17 cellular contexts compared by ENCODE assay signal in genomic region chr11:104015649-104016415, GRCh38. TPM values are rescaled to one million over a fixed set of nuclear protein-coding genes. Genes with fewer than 3 reads are reported as not detected.
A peak's percentile ranks its signal among the peaks of the same experiment; 100 is the strongest.
DNase-seq lines count a peak whose midpoint lies in the region; ATAC-seq and TF ChIP-seq lines count a peak whose summit lies in the region.
"Had no signal": no experiment of that assay in that cellular context is flagged by ENCODE, and none has a peak within 500 bp of the region (broad histone marks: within the 10 kb centered on the region; RNA-seq: fewer than 3 reads in every experiment).

No MANE protein-coding gene starts in this region.

- intact Hi-C loops in ascending aorta (cut with DNase I), result no loop called here
- intact Hi-C loops in activated CD4-positive, alpha-beta memory T cell treated with anti-CD3 and anti-CD28 coated beads for 36 hours (cut with micrococcal nuclease), result no loop called here

- no peaks in the 10 kb centered on the region for H3K9me3 Mint-ChIP-seq in activated CD4-positive, alpha-beta memory T cell treated with anti-CD3 and anti-CD28 coated beads for 36 hours
- H3K9me3 Mint-ChIP-seq: natural killer cell had no signal

- H3K4me3 ChIP-seq in OCI-LY3 (ENCODE audit: low read length), result no peak overlapping the region
- H3K4me3 ChIP-seq in ascending aorta, result no peak overlapping the region

- peak overlapping the region; percentile 6 for H3K4me2 ChIP-seq in OCI-LY3 (ENCODE audit: low read length)

- H3K9ac ChIP-seq in OCI-LY3 (ENCODE audit: low read length), result no peak overlapping the region

- ATAC-seq in GM18873 (IDR thresholded peaks at IDR 0.05; ENCODE audit: low FRiP score, unreplicated experiment), result peak; percentile 86
- peak; percentile 91 for ATAC-seq in GM21576 (IDR thresholded peaks at IDR 0.05; ENCODE audit: unreplicated experiment)
- peak; percentile 95 for ATAC-seq in HG03066 (IDR thresholded peaks at IDR 0.05; ENCODE audit: low read depth, unreplicated experiment)

- CTCF ChIA-PET in activated CD4-positive, alpha-beta memory T cell treated with anti-CD3 and anti-CD28 coated beads for 36 hours (lab: Charles Lee), result no interaction called here

- TF ChIP-seq CTCF in OCI-LY3 (IDR thresholded peaks at IDR 0.05; ENCODE audit: low read depth, low read length) (no peak), ascending aorta (IDR thresholded peaks at IDR 0.05) (no peak)

- H3K27ac ChIP-seq in OCI-LY3 (ENCODE audit: low read length), result peak overlapping the region; percentile 1; the same call in 1 of the 2 replicates
- no peak overlapping the region for H3K27ac ChIP-seq in ascending aorta

- H3K4me1 ChIP-seq in OCI-LY3 (ENCODE audit: low read length) (peaks cover 18% of the 10 kb centered on the region), ascending aorta (no peaks in the 10 kb centered on the region)

- H3K9me3 ChIP-seq in OCI-LY3 (ENCODE audit: insufficient read depth, low read length) (no peaks in the 10 kb centered on the region), ascending aorta (no peaks in the 10 kb centered on the region)

- H3K36me3 ChIP-seq in OCI-LY3 (replicated peaks; ENCODE audit: low read depth, low read length) (no peaks in the 10 kb centered on the region), ascending aorta (no peaks in the 10 kb centered on the region)

- DNase-seq in ascending aorta (ENCODE audit: low spot score in 2 of 2) (no peak), NCI-H2171 (lab: John Stamatoyannopoulos, UW) (no peak), RPMI8226 (no peak)
- DNase-seq in activated CD4-positive, alpha-beta memory T cell treated with anti-CD3 and anti-CD28 coated beads for 36 hours, result no peak
- DNase-seq: activated CD4-positive, alpha-beta T cell treated with anti-CD3 and anti-CD28 coated beads for 4 hours; activated naive CD4-positive, alpha-beta T cell treated with Interleukin-2 at 50 U/mL for 16 hours; cerebellar nuclear complex; kidney; natural killer cell; NCI-H82 had no signal

- no peak overlapping the region for H3K27ac Mint-ChIP-seq in activated CD4-positive, alpha-beta memory T cell treated with anti-CD3 and anti-CD28 coated beads for 36 hours
- H3K27ac Mint-ChIP-seq: CD14-positive monocyte, type B pancreatic cell had no signal

- no peak overlapping the region for H3K4me3 Mint-ChIP-seq in activated CD4-positive, alpha-beta memory T cell treated with anti-CD3 and anti-CD28 coated beads for 36 hours
- H3K4me3 Mint-ChIP-seq: CD14-positive monocyte, natural killer cell, type B pancreatic cell had no signal

- H3K27me3 ChIP-seq in OCI-LY3 (ENCODE audit: low read depth, low read length), result no peaks in the 10 kb centered on the region
- no peaks in the 10 kb centered on the region for H3K27me3 ChIP-seq in ascending aorta

- POLR2A ChIA-PET in activated CD4-positive, alpha-beta memory T cell treated with anti-CD3 and anti-CD28 coated beads for 36 hours (lab: Charles Lee), result no interaction called here

- no peaks in the 10 kb centered on the region for H3K79me2 ChIP-seq in OCI-LY3 (ENCODE audit: low read length)

- no peak overlapping the region for H2AFZ ChIP-seq in OCI-LY3 (ENCODE audit: low read depth, low read length)

- no peaks in the 10 kb centered on the region for H4K20me1 ChIP-seq in OCI-LY3 (ENCODE audit: insufficient read depth, low read length)

- H3K27me3 Mint-ChIP-seq in activated CD4-positive, alpha-beta memory T cell treated with anti-CD3 and anti-CD28 coated beads for 36 hours, result peaks cover 2% of the 10 kb centered on the region
- H3K27me3 Mint-ChIP-seq: type B pancreatic cell had no signal

- H3K4me1 Mint-ChIP-seq in activated CD4-positive, alpha-beta memory T cell treated with anti-CD3 and anti-CD28 coated beads for 36 hours (ENCODE audit: low read depth), result no peaks in the 10 kb centered on the region

- H3K36me3 Mint-ChIP-seq in activated CD4-positive, alpha-beta memory T cell treated with anti-CD3 and anti-CD28 coated beads for 36 hours, result no peaks in the 10 kb centered on the region
- H3K36me3 Mint-ChIP-seq: CD14-positive monocyte, natural killer cell, type B pancreatic cell had no signal

RNA-seq across cellular contexts. Expression of gene DDI1, which starts 20.6 kb away (rescaled TPM):
- not detected for total RNA-seq in ascending aorta
- not detected for total RNA-seq in activated CD4-positive, alpha-beta memory T cell treated with anti-CD3 and anti-CD28 coated beads for 36 hours
- total RNA-seq: kidney, natural killer cell, skeletal muscle tissue had no signal
